9 cellular contexts compared by ENCODE assay signal in the genomic region with DNA sequence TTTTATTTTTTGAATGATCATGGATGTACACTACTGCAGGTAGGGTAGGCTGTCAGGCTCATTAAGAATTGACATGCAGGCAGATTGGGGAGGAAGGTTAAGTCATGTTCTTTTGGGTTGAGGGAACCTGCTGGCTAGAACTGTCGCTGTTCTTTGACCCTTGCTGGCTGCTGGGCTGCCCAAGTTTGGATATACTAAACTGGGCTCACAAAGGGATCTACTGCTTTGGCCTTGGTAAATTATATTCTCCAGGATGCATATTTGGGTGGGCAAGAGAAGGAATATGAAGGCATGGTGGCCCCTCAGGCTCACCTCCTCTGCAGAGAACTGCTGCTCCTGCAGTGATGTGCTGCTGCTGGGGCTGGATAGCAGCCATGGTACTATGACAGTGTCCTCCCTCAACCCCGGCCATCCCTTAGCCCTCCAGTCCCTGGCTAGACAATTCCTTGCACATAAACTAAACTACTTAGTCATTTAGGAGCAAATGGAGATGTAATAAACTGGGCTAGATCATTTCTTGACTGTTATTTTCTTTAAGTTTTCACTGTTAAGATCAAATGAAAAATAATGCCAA. TPM values are rescaled to one million over a fixed set of nuclear protein-coding genes. Genes with fewer than 3 reads are reported as not detected.
DNase-seq lines count a peak whose midpoint lies in the region; ATAC-seq lines count a peak whose summit lies in the region.
"Had no signal": no experiment of that assay in that cellular context is flagged by ENCODE, and none has a peak within 500 bp of the region (broad histone marks: within the 10 kb centered on the region; RNA-seq: fewer than 3 reads in every experiment).

No MANE protein-coding gene starts in this region.

- no peak for ATAC-seq in naive thymus-derived CD4-positive, alpha-beta T cell

- no peaks in the 10 kb centered on the region for H3K9me3 ChIP-seq in naive thymus-derived CD4-positive, alpha-beta T cell (ENCODE audit: control insufficient read depth in 2 of 3, low read length in 3 of 3)
- H3K9me3 ChIP-seq: Caco-2 had no signal

- CTCF ChIA-PET in naive thymus-derived CD4-positive, alpha-beta T cell (lab: Charles Lee) = no interaction called here

- no peaks in the 10 kb centered on the region for H3K27me3 Mint-ChIP-seq in IgD-negative memory B cell
- H3K27me3 Mint-ChIP-seq in naive thymus-derived CD4-positive, alpha-beta T cell = no peaks in the 10 kb centered on the region
- H3K27me3 Mint-ChIP-seq in activated T-helper 2 cell treated with anti-CD3 and anti-CD28 coated beads, Interferon-gamma antibody, Interleukin-2, Interleukin-4, amounts not matched to agents 10 μg/mL and 5 μg/mL and 100 μg/mL, durations not matched to agents 14 hours and 24 hours and 36 hours (ENCODE audit: low read depth) = no peaks in the 10 kb centered on the region

- H3K4me1 Mint-ChIP-seq in IgD-negative memory B cell = peaks cover 64 to 77% (median 69%) of the 10 kb centered on the region in 3 donors
- peaks cover 55 to 99% (median 90%) of the 10 kb centered on the region in 7 donors for H3K4me1 Mint-ChIP-seq in naive thymus-derived CD4-positive, alpha-beta T cell
- H3K4me1 Mint-ChIP-seq in activated T-helper 2 cell treated with anti-CD3 and anti-CD28 coated beads, Interferon-gamma antibody, Interleukin-2, Interleukin-4, amounts not matched to agents 10 μg/mL and 5 μg/mL and 100 μg/mL, durations not matched to agents 14 hours and 24 hours and 36 hours (ENCODE audit: low read depth) = peaks cover 70% of the 10 kb centered on the region

- no peaks in the 10 kb centered on the region for H3K27me3 ChIP-seq in ACC112 (ENCODE audit: insufficient read depth, low read length)
- H3K27me3 ChIP-seq in naive thymus-derived CD4-positive, alpha-beta T cell (ENCODE audit: control insufficient read depth in 2 of 2, insufficient read depth in 2 of 2, low read length in 2 of 2) = no peaks in the 10 kb centered on the region

- H3K4me3 ChIP-seq in ACC112 (ENCODE audit: low read depth, low read length) = peak overlapping the region; percentile 83
- H3K4me3 ChIP-seq in naive thymus-derived CD4-positive, alpha-beta T cell (ENCODE audit: low read length) = no peak overlapping the region

- peak overlapping the region in 2 of 4 donors; percentile 7 to 55 for H3K4me3 Mint-ChIP-seq in IgD-negative memory B cell
- peak overlapping the region in 9 of 10 donors; percentile 36 to 99 (median 96) for H3K4me3 Mint-ChIP-seq in naive thymus-derived CD4-positive, alpha-beta T cell
- no peak overlapping the region for H3K4me3 Mint-ChIP-seq in activated T-helper 2 cell treated with anti-CD3 and anti-CD28 coated beads, Interferon-gamma antibody, Interleukin-2, Interleukin-4, amounts not matched to agents 10 μg/mL and 5 μg/mL and 100 μg/mL, durations not matched to agents 14 hours and 24 hours and 36 hours (ENCODE audit: low read depth)

- POLR2A ChIA-PET in naive thymus-derived CD4-positive, alpha-beta T cell (lab: Charles Lee) = no interaction called here

- peaks cover 62% of the 10 kb centered on the region for H3K4me1 ChIP-seq in ACC112 (ENCODE audit: control insufficient read depth, insufficient read depth, low read length, unreplicated experiment)
- H3K4me1 ChIP-seq in naive thymus-derived CD4-positive, alpha-beta T cell (ENCODE audit: control insufficient read depth in 2 of 2, insufficient read depth in 2 of 2, low read length in 2 of 2) = peaks cover 38 to 71% of the 10 kb centered on the region in 2 donors

- H3K36me3 Mint-ChIP-seq in IgD-negative memory B cell = no peaks in the 10 kb centered on the region
- peaks cover 0 to 17% (median 11%) of the 10 kb centered on the region in 5 donors for H3K36me3 Mint-ChIP-seq in naive thymus-derived CD4-positive, alpha-beta T cell
- H3K36me3 Mint-ChIP-seq in activated T-helper 2 cell treated with anti-CD3 and anti-CD28 coated beads, Interferon-gamma antibody, Interleukin-2, Interleukin-4, amounts not matched to agents 10 μg/mL and 5 μg/mL and 100 μg/mL, durations not matched to agents 14 hours and 24 hours and 36 hours (ENCODE audit: low read depth) = peaks cover 35% of the 10 kb centered on the region

- no peak overlapping the region for H2AFZ ChIP-seq in ACC112 (ENCODE audit: low read length, unreplicated experiment)

- peak overlapping the region; percentile 99 for H3K27ac ChIP-seq in ACC112 (ENCODE audit: low read depth, low read length)
- H3K27ac ChIP-seq in naive thymus-derived CD4-positive, alpha-beta T cell (ENCODE audit: low read depth, low read length) = peak overlapping the region; percentile 98

- H3K27ac Mint-ChIP-seq in IgD-negative memory B cell = peak overlapping the region in 2 of 3 donors; percentile 19 to 98
- peak overlapping the region; percentile 56 to 96 (median 91) for H3K27ac Mint-ChIP-seq in naive thymus-derived CD4-positive, alpha-beta T cell
- no peak overlapping the region for H3K27ac Mint-ChIP-seq in activated T-helper 2 cell treated with anti-CD3 and anti-CD28 coated beads, Interferon-gamma antibody, Interleukin-2, Interleukin-4, amounts not matched to agents 10 μg/mL and 5 μg/mL and 100 μg/mL, durations not matched to agents 14 hours and 24 hours and 36 hours

- H3K36me3 ChIP-seq in ACC112 (ENCODE audit: insufficient read depth, low read length) = peaks cover 2% of the 10 kb centered on the region; the same call in 1 of the 2 replicates
- peaks cover 0 to 3% (median 0%) of the 10 kb centered on the region in 3 experiments for H3K36me3 ChIP-seq in naive thymus-derived CD4-positive, alpha-beta T cell (ENCODE audit: control insufficient read depth in 2 of 3, insufficient read depth in 3 of 3, low read length in 3 of 3)

- H3K9me3 Mint-ChIP-seq in IgD-negative memory B cell = no peaks in the 10 kb centered on the region
- H3K9me3 Mint-ChIP-seq in naive thymus-derived CD4-positive, alpha-beta T cell = no peaks in the 10 kb centered on the region
- H3K9me3 Mint-ChIP-seq in activated T-helper 2 cell treated with anti-CD3 and anti-CD28 coated beads, Interferon-gamma antibody, Interleukin-2, Interleukin-4, amounts not matched to agents 10 μg/mL and 5 μg/mL and 100 μg/mL, durations not matched to agents 14 hours and 24 hours and 36 hours = no peaks in the 10 kb centered on the region

- H3K79me2 ChIP-seq in ACC112 (ENCODE audit: control insufficient read depth, insufficient read depth, low read length, unreplicated experiment) = peaks cover 90% of the 10 kb centered on the region

- DNase-seq in dermis blood vessel endothelial cell (peak; percentile 31), GM19240 (ENCODE audit: insufficient read length, low spot score) (no peak), AG08396 (ENCODE audit: low spot score) (no peak)
- no peak for DNase-seq in naive thymus-derived CD4-positive, alpha-beta T cell
- DNase-seq in activated T-helper 2 cell treated with anti-CD3 and anti-CD28 coated beads, Interferon-gamma antibody, Interleukin-2, Interleukin-4, amounts not matched to agents 10 μg/mL and 5 μg/mL and 100 μg/mL, durations not matched to agents 14 hours and 24 hours and 36 hours (ENCODE audit: low spot score) = no peak
- no peak for DNase-seq in stimulated activated CD4-positive, alpha-beta T cell treated with anti-CD3 and anti-CD28 coated beads, Interleukin-12 subunit alpha, Interleukin-12 subunit beta, amount 100 ng/mL, for 4 hours
- DNase-seq: Caco-2 had no signal

- intact Hi-C loops in naive thymus-derived CD4-positive, alpha-beta T cell (cut with micrococcal nuclease) = loop anchor here (2.0 to 10.0 kb wide), 5 partner anchors 123 to 626 kb away; a partner anchor contains a TSS
- intact Hi-C loops in activated T-helper 2 cell treated with anti-CD3 and anti-CD28 coated beads, Interferon-gamma antibody, Interleukin-2, Interleukin-4, amounts not matched to agents 10 μg/mL and 5 μg/mL and 100 μg/mL, durations not matched to agents 14 hours and 24 hours and 36 hours (cut with micrococcal nuclease) = loop anchor here (2.0 to 10.0 kb wide), 11 partner anchors 58 to 1286 kb away; a partner anchor contains a TSS

RNA-seq across cellular contexts. Expression of a gene that starts 6.1 kb away (rescaled TPM):
- 29.9 TPM for polyA plus RNA-seq in IgD-negative memory B cell
- total RNA-seq in dermis blood vessel endothelial cell = 208 and 350 TPM in 2 replicates
- 100 to 1,000 TPM; 228 to 315 (median 287) TPM for total RNA-seq in naive thymus-derived CD4-positive, alpha-beta T cell
- polyA plus RNA-seq in naive thymus-derived CD4-positive, alpha-beta T cell = 10 to 100 TPM; 75.0 to 86.0 TPM
- 196 and 200 TPM in 2 replicates for total RNA-seq in activated T-helper 2 cell treated with anti-CD3 and anti-CD28 coated beads, Interferon-gamma antibody, Interleukin-2, Interleukin-4, amounts not matched to agents 10 μg/mL and 5 μg/mL and 100 μg/mL, durations not matched to agents 14 hours and 24 hours and 36 hours
